In the genomic region with DNA sequence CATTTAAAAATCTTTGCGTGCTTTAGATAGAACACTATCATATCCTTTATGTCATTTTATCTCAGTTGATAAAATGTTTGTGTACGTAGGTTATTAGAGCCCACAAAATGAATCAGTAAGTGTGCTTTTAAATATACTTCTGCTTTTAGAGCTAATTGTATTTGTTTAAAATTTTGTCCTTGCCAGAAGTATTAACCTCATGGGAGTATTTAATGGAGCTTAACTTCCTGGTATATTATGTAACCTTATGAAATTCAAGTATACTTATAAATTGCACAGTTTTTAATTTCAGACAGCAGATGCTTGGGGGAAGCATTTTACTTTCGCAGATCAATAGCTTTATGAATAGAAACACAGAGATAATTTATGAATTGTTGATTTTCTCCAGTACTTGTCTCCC, we compare ENCODE assay signal across 25 cellular contexts.
"Had no signal": no experiment of that assay in that cellular context is flagged by ENCODE, and none has a peak within 500 bp of the region (broad histone marks: within the 10 kb centered on the region; RNA-seq: fewer than 3 reads in every experiment).

No MANE protein-coding gene starts in this region.

- H3K27ac ChIP-seq: ascending aorta, body of pancreas, Peyer's patch, RWPE1, SJCRH30 had no signal

- ATAC-seq: activated CD8-positive, alpha-beta memory T cell treated with anti-CD3 and anti-CD28 coated beads, Interleukin-2, amount 10 ng/mL, durations not matched to agents 7 days and 5 days; activated naive CD4-positive, alpha-beta T cell treated with anti-CD3 and anti-CD28 coated beads, Interleukin-2, amount 50 U/mL, for 72 hours; activated naive CD8-positive, alpha-beta T cell treated with anti-CD3 and anti-CD28 coated beads, Interleukin-2, amount 50 U/mL, for 24 hours; activated T-cell treated with anti-CD3 and anti-CD28 coated beads, Interleukin-2, amount 50 U/mL, for 4 hours; body of pancreas; SK-N-SH treated with all-trans-retinoic acid at 6 μM for 48 hours had no signal

- DNase-seq: activated B cell treated with CpG ODN at 0.5 μM for 24 hours; activated CD4-positive, alpha-beta T cell treated with anti-CD3 and anti-CD28 coated beads for 1 hour; activated CD4-positive, alpha-beta T cell treated with anti-CD3 and anti-CD28 coated beads, Interleukin-2, amount 10 ng/mL, durations not matched to agents 24 days and 14 days; activated CD4-positive, alpha-beta T cell treated with anti-CD3 and anti-CD28 coated beads, Interleukin-2, amount 50 U/mL, for 48 hours; activated CD8-positive, alpha-beta memory T cell treated with anti-CD3 and anti-CD28 coated beads, Interleukin-2, amount 10 ng/mL, durations not matched to agents 7 days and 5 days; activated effector memory CD4-positive, alpha-beta T cell treated with anti-CD3 and anti-CD28 coated beads, Interleukin-2, amount 50 U/mL, for 16 hours; activated naive CD4-positive, alpha-beta T cell treated with Interleukin-2 at 50 U/mL for 16 hours; activated naive CD8-positive, alpha-beta T cell treated with anti-CD3 and anti-CD28 coated beads, Interleukin-2, amount 50 U/mL, for 24 hours; activated T-cell treated with anti-CD3 and anti-CD28 coated beads, Interleukin-2, amount 50 U/mL, for 4 hours; amniotic stem cell; body of pancreas; NCI-H1930; NCI-H345; NCI-H510A; NCI-H526 treated with DMSO at 0.1 percent for 48 hours; NCI-H82; Peyer's patch; Right ventricle myocardium superior; SJCRH30; SW 1271 had no signal

- H3K36me3 ChIP-seq: Peyer's patch, SJCRH30 had no signal

- FAIRE-seq: bronchial epithelial cell had no signal

- H3K9me3 ChIP-seq: ascending aorta, body of pancreas, Peyer's patch, SJCRH30 had no signal

- H3K4me3 ChIP-seq: ascending aorta, body of pancreas, Peyer's patch, SJCRH30 had no signal
